ENCODE assay signal across 19 cellular contexts in genomic region chr15:37204698-37205097, GRCh38.
DNase-seq lines count a peak whose midpoint lies in the region; ATAC-seq, FAIRE-seq and TF ChIP-seq lines count a peak whose summit lies in the region.
"Had no signal": no experiment of that assay in that cellular context is flagged by ENCODE, and none has a peak within 500 bp of the region (broad histone marks: within the 10 kb centered on the region; RNA-seq: fewer than 3 reads in every experiment).

No MANE protein-coding gene starts in this region.

- FAIRE-seq in HepG2 (lab: Jason Lieb, UNC), result no peak

- H3K9me3 Mint-ChIP-seq in CD8-positive, alpha-beta memory T cell, result peaks cover 0 to 3% (median 0%) of the 10 kb centered on the region in 5 donors
- H3K9me3 Mint-ChIP-seq in activated T-cell treated with anti-CD3 and anti-CD28 coated beads, Interleukin-2, amount 50 U/mL, for 4 hours, result no peaks in the 10 kb centered on the region

- peak; percentile 33 for TF ChIP-seq CTCF in C4-2B (conservative IDR thresholded peaks at IDR 0.05)
- 0 out of 2 replicates have a peak, but pooled peaks have one; percentile 13 for TF ChIP-seq CTCF in HepG2 (CRISPR knock-in tag; IDR thresholded peaks at IDR 0.05)

- no peak for TF ChIP-seq POLR2A in HepG2 (IDR thresholded peaks at IDR 0.05; ENCODE audit: insufficient read depth in 1 of 2, low read depth in 2 of 2, low read length in 2 of 2)

- no peak overlapping the region for H3K4me2 ChIP-seq in HepG2 (ENCODE audit: low read depth, low read length)

- intact Hi-C loops in HepG2 (cut with micrococcal nuclease; ENCODE audit: unreplicated experiment), result no loop called here

- no peaks in the 10 kb centered on the region for H3K36me3 ChIP-seq in HepG2 (replicated peaks in 1 of 2; ENCODE audit: control insufficient read depth in 1 of 2, insufficient read depth in 2 of 2, low read length in 2 of 2)
- H3K36me3 ChIP-seq in CD8-positive, alpha-beta memory T cell (ENCODE audit: insufficient read depth, low read length), result no peaks in the 10 kb centered on the region
- H3K36me3 ChIP-seq: brain microvascular endothelial cell, SJCRH30, upper lobe of left lung had no signal

- no peaks in the 10 kb centered on the region; a peak in 1 of 5 replicates for H3K27me3 ChIP-seq in HepG2 (ENCODE audit: control insufficient read depth in 1 of 2, insufficient read depth in 2 of 2, low read length in 2 of 2)
- no peaks in the 10 kb centered on the region for H3K27me3 ChIP-seq in CD8-positive, alpha-beta memory T cell (ENCODE audit: insufficient read depth, low read length, poor library complexity, severe bottlenecking)
- H3K27me3 ChIP-seq: brain microvascular endothelial cell, SJCRH30, upper lobe of left lung had no signal

- 78% methylated on average over 1 of the region's 1 CpG for WGBS in HepG2 (ENCODE audit: low lambda C conversion rate)

- H3K36me3 Mint-ChIP-seq in CD8-positive, alpha-beta memory T cell, result no peaks in the 10 kb centered on the region
- H3K36me3 Mint-ChIP-seq in activated T-cell treated with anti-CD3 and anti-CD28 coated beads, Interleukin-2, amount 50 U/mL, for 4 hours (ENCODE audit: insufficient read depth), result no peaks in the 10 kb centered on the region

- peak; percentile 68 for ATAC-seq in SK-N-SH treated with all-trans-retinoic acid at 6 μM for 48 hours
- no peak for ATAC-seq in HepG2
- no peak for ATAC-seq in activated T-cell treated with anti-CD3 and anti-CD28 coated beads, Interleukin-2, amount 50 U/mL, for 4 hours

- no peak overlapping the region for H3K4me3 ChIP-seq in HepG2 (replicated peaks in 1 of 3; ENCODE audit: insufficient read depth in 1 of 3, low read depth in 2 of 3, low read length in 3 of 3)
- no peak overlapping the region for H3K4me3 ChIP-seq in CD8-positive, alpha-beta memory T cell (ENCODE audit: low read length)
- H3K4me3 ChIP-seq: SJCRH30, upper lobe of left lung had no signal

- H3K4me3 Mint-ChIP-seq in CD8-positive, alpha-beta memory T cell, result no peak overlapping the region
- no peak overlapping the region for H3K4me3 Mint-ChIP-seq in activated T-cell treated with anti-CD3 and anti-CD28 coated beads, Interleukin-2, amount 50 U/mL, for 4 hours
- H3K4me3 Mint-ChIP-seq: B cell had no signal

- TF ChIP-seq RAD21 in HepG2 (CRISPR knock-in tag; IDR thresholded peaks at IDR 0.05), result no peak

- no peak for TF ChIP-seq EP300 in HepG2 (IDR thresholded peaks at IDR 0.05; ENCODE audit: low read depth in 2 of 2, low read length in 2 of 2)
- no peak for TF ChIP-seq EP300 in HepG2 (CRISPR knock-in tag; IDR thresholded peaks at IDR 0.05; ENCODE audit: borderline replicate concordance)

- H4K20me1 ChIP-seq in HepG2 (ENCODE audit: insufficient read depth, low read length), result no peaks in the 10 kb centered on the region

- no peaks in the 10 kb centered on the region for H3K9me3 ChIP-seq in HepG2 (ENCODE audit: low read length)
- no peaks in the 10 kb centered on the region for H3K9me3 ChIP-seq in CD8-positive, alpha-beta memory T cell (ENCODE audit: low read length)
- H3K9me3 ChIP-seq: SJCRH30, upper lobe of left lung had no signal

- no peak overlapping the region for H3K9ac ChIP-seq in HepG2 (ENCODE audit: insufficient read depth, low read depth, low read length)

- CTCF ChIA-PET in HepG2 (lab: Yijun Ruan, JAX; ENCODE audit: low intra/inter-chr PET ratio, low total read pairs), result interaction anchor here (0.6 kb wide), 1 partner anchor 676 kb away, joined by 3 read pairs; no protein-coding TSS in a partner anchor
- CTCF ChIA-PET in CD8-positive, alpha-beta memory T cell (lab: Charles Lee), result no interaction called here

- H3K27ac ChIP-seq in C4-2B (no peak overlapping the region), HepG2 (ENCODE audit: extremely low read length, insufficient read depth, low read length) (no peak overlapping the region)
- H3K27ac ChIP-seq in CD8-positive, alpha-beta memory T cell (ENCODE audit: low read depth, low read length), result no peak overlapping the region
- H3K27ac ChIP-seq: brain microvascular endothelial cell, SJCRH30, upper lobe of left lung had no signal

- POLR2A ChIA-PET in HepG2 (lab: Yijun Ruan, JAX), result no interaction called here
- POLR2A ChIA-PET in CD8-positive, alpha-beta memory T cell (lab: Charles Lee), result no interaction called here

- no peak overlapping the region for H2AFZ ChIP-seq in HepG2 (ENCODE audit: low read length)

- DNase-seq in KBM-7, result peak; percentile 2
- DNase-seq in HepG2 (ENCODE audit: low spot score), result no peak
- DNase-seq in CD8-positive, alpha-beta memory T cell, result no peak
- DNase-seq in NCI-H1417 (lab: John Stamatoyannopoulos, UW), result no peak
- DNase-seq in hippocampal formation (lab: John Stamatoyannopoulos, UW), result no peak
- no peak for DNase-seq in activated T-cell treated with anti-CD3 and anti-CD28 coated beads, Interleukin-2, amount 50 U/mL, for 4 hours
- DNase-seq: activated naive CD4-positive, alpha-beta T cell; brain microvascular endothelial cell; effector memory CD4-positive, alpha-beta T cell; glutamatergic neuron; kidney glomerular epithelial cell; NCI-H1436 treated with DMSO at 0.1 percent for 48 hours; NCI-H510A treated with DMSO at 0.1 percent for 48 hours; stimulated activated CD4-positive, alpha-beta T cell treated with anti-CD3 and anti-CD28 coated beads, Interleukin-1b, Interleukin-23, amount 100 ng/mL, for 48 hours; upper lobe of left lung had no signal

- H3K79me2 ChIP-seq in HepG2 (ENCODE audit: insufficient read depth, low read length), result no peaks in the 10 kb centered on the region

- BruUV-seq in HepG2 (replicated peaks; lab: Mats Ljungman, UMichigan), result no TSS peak

- in situ Hi-C loops in KBM-7 (cut with MboI; ENCODE audit: low pct_unique_long_range_greater_than_20kb, low sequenced_read_pairs) (no loop called here), HepG2 (cut with HindIII; ENCODE audit: extremely low pct_ligation_motif_present, low pct_unique_long_range_greater_than_20kb) (no loop called here)

- no peaks in the 10 kb centered on the region for H3K27me3 Mint-ChIP-seq in CD8-positive, alpha-beta memory T cell
- no peaks in the 10 kb centered on the region for H3K27me3 Mint-ChIP-seq in activated T-cell treated with anti-CD3 and anti-CD28 coated beads, Interleukin-2, amount 50 U/mL, for 4 hours (ENCODE audit: low read depth)
- H3K27me3 Mint-ChIP-seq: B cell had no signal

- no peaks in the 10 kb centered on the region for H3K4me1 Mint-ChIP-seq in CD8-positive, alpha-beta memory T cell
- H3K4me1 Mint-ChIP-seq in activated T-cell treated with anti-CD3 and anti-CD28 coated beads, Interleukin-2, amount 50 U/mL, for 4 hours (ENCODE audit: low read depth), result no peaks in the 10 kb centered on the region
- H3K4me1 Mint-ChIP-seq: B cell had no signal

- peaks cover 11% of the 10 kb centered on the region for H3K4me1 ChIP-seq in HepG2 (ENCODE audit: insufficient read depth, low read length)
- no peaks in the 10 kb centered on the region for H3K4me1 ChIP-seq in CD8-positive, alpha-beta memory T cell (ENCODE audit: insufficient read depth, low read length)
- H3K4me1 ChIP-seq: SJCRH30, upper lobe of left lung had no signal

- no peak overlapping the region for H3K27ac Mint-ChIP-seq in CD8-positive, alpha-beta memory T cell
- H3K27ac Mint-ChIP-seq: B cell had no signal

TF ChIP-seq in SK-N-SH treated with all-trans-retinoic acid at 6 μM for 48 hours, 23 proteins besides CTCF, POLR2A, EP300 and RAD21:
- TF ChIP-seq GLIS3 (CRISPR knock-in tag; IDR thresholded peaks at IDR 0.05), result no peak

TF ChIP-seq in HepG2, 621 proteins besides CTCF, POLR2A, EP300 and RAD21:
- TF ChIP-seq KAT7 (CRISPR knock-in tag; IDR thresholded peaks at IDR 0.05; ENCODE audit: borderline replicate concordance) (no peak), STAG1 (CRISPR knock-in tag; IDR thresholded peaks at IDR 0.05) (peak; percentile 37; the same call in 1 of the 2 replicates)
